In genomic region chrX:150201841-150202240, GRCh38 we compare ENCODE assay signal across 24 cellular contexts.
"Had no signal": no experiment of that assay in that cellular context is flagged by ENCODE, and none has a peak within 500 bp of the region (broad histone marks: within the 10 kb centered on the region; RNA-seq: fewer than 3 reads in every experiment).

No MANE protein-coding gene starts in this region.

- H3K27me3 Mint-ChIP-seq: activated CD4-positive, alpha-beta T cell treated with anti-CD3 and anti-CD28 coated beads, Interleukin-2, amount 10 ng/mL, durations not matched to agents 7 days and 5 days; activated naive CD4-positive, alpha-beta T cell treated with anti-CD3 and anti-CD28 coated beads, Interleukin-2, amount 10 ng/mL, durations not matched to agents 7 days and 5 days; activated naive CD8-positive, alpha-beta T cell treated with anti-CD3 and anti-CD28 coated beads, Interleukin-2, amount 50 U/mL, for 24 hours; progenitor cell of endocrine pancreas had no signal

- H3K4me1 Mint-ChIP-seq: activated naive CD4-positive, alpha-beta T cell treated with anti-CD3 and anti-CD28 coated beads, Interleukin-2, amount 10 ng/mL, durations not matched to agents 7 days and 5 days; nephron progenitor cell had no signal

- H3K27me3 ChIP-seq: esophagus muscularis mucosa, foreskin keratinocyte, hepatocyte, tibial artery had no signal

- H3K4me3 ChIP-seq: breast epithelium, esophagus muscularis mucosa, hepatocyte, lung, tibial artery had no signal

- H3K27ac Mint-ChIP-seq: activated CD4-positive, alpha-beta T cell treated with anti-CD3 and anti-CD28 coated beads, Interleukin-2, amount 10 ng/mL, durations not matched to agents 7 days and 5 days; activated CD8-positive, alpha-beta T cell treated with anti-CD3 and anti-CD28 coated beads, Interleukin-2, amount 10 ng/mL, durations not matched to agents 7 days and 5 days; activated naive CD4-positive, alpha-beta T cell treated with anti-CD3 and anti-CD28 coated beads, Interleukin-2, amount 10 ng/mL, durations not matched to agents 7 days and 5 days; activated T-cell treated with anti-CD3 and anti-CD28 coated beads, Interleukin-2, amount 50 U/mL, for 24 hours; activated T-helper 2 cell treated with anti-CD3 and anti-CD28 coated beads, Interferon-gamma antibody, Interleukin-2, Interleukin-4, amounts not matched to agents 10 μg/mL and 5 μg/mL and 100 μg/mL, durations not matched to agents 14 hours and 24 hours and 36 hours; nephron progenitor cell; progenitor cell of endocrine pancreas had no signal

- H3K36me3 Mint-ChIP-seq: activated naive CD4-positive, alpha-beta T cell treated with anti-CD3 and anti-CD28 coated beads, Interleukin-2, amount 10 ng/mL, durations not matched to agents 7 days and 5 days had no signal

- H3K79me2 ChIP-seq: hepatocyte had no signal

- FAIRE-seq: urothelium cell line had no signal

- H3K4me2 ChIP-seq: hepatocyte had no signal

- DNase-seq: activated CD4-positive, alpha-beta T cell treated with anti-CD3 and anti-CD28 coated beads, Interleukin-2, amount 10 ng/mL, durations not matched to agents 7 days and 5 days; activated CD8-positive, alpha-beta T cell treated with anti-CD3 and anti-CD28 coated beads, Interleukin-2, amount 10 ng/mL, durations not matched to agents 7 days and 5 days; activated naive CD4-positive, alpha-beta T cell treated with anti-CD3 and anti-CD28 coated beads, Interleukin-2, amount 10 ng/mL, durations not matched to agents 7 days and 5 days; activated naive CD8-positive, alpha-beta T cell treated with anti-CD3 and anti-CD28 coated beads, Interleukin-2, amount 50 U/mL, for 24 hours; activated T-cell treated with anti-CD3 and anti-CD28 coated beads, Interleukin-2, amount 50 U/mL, for 24 hours; anterior cingulate cortex; cerebellar nuclear complex; effector CD4-positive, alpha-beta T cell; foreskin keratinocyte; left cardiac atrium; midbrain; nephron progenitor cell; occipital lobe; stimulated activated CD8-positive, alpha-beta memory T cell treated with anti-CD3 and anti-CD28 coated beads, Interleukin-4, amount 100 ng/mL, for 48 hours; stimulated activated naive CD4-positive, alpha-beta T cell treated with Interleukin-2 at 50 U/mL for 16 hours; T1000; tibial artery had no signal

- ATAC-seq: activated CD8-positive, alpha-beta T cell treated with anti-CD3 and anti-CD28 coated beads, Interleukin-2, amount 10 ng/mL, durations not matched to agents 7 days and 5 days had no signal

- H3K4me3 Mint-ChIP-seq: activated CD4-positive, alpha-beta T cell treated with anti-CD3 and anti-CD28 coated beads, Interleukin-2, amount 10 ng/mL, durations not matched to agents 7 days and 5 days; activated CD8-positive, alpha-beta T cell treated with anti-CD3 and anti-CD28 coated beads, Interleukin-2, amount 10 ng/mL, durations not matched to agents 7 days and 5 days; activated naive CD4-positive, alpha-beta T cell treated with anti-CD3 and anti-CD28 coated beads, Interleukin-2, amount 10 ng/mL, durations not matched to agents 7 days and 5 days; activated naive CD8-positive, alpha-beta T cell treated with anti-CD3 and anti-CD28 coated beads, Interleukin-2, amount 50 U/mL, for 24 hours; activated T-cell treated with anti-CD3 and anti-CD28 coated beads, Interleukin-2, amount 50 U/mL, for 24 hours; nephron progenitor cell had no signal

- H3K9me3 ChIP-seq: breast epithelium, esophagus muscularis mucosa, tibial artery had no signal

- H3K9me3 Mint-ChIP-seq: activated CD4-positive, alpha-beta T cell treated with anti-CD3 and anti-CD28 coated beads, Interleukin-2, amount 10 ng/mL, durations not matched to agents 7 days and 5 days; activated naive CD4-positive, alpha-beta T cell treated with anti-CD3 and anti-CD28 coated beads, Interleukin-2, amount 10 ng/mL, durations not matched to agents 7 days and 5 days; activated naive CD8-positive, alpha-beta T cell treated with anti-CD3 and anti-CD28 coated beads, Interleukin-2, amount 50 U/mL, for 24 hours; activated T-cell treated with anti-CD3 and anti-CD28 coated beads, Interleukin-2, amount 50 U/mL, for 24 hours; activated T-helper 2 cell treated with anti-CD3 and anti-CD28 coated beads, Interferon-gamma antibody, Interleukin-2, Interleukin-4, amounts not matched to agents 10 μg/mL and 5 μg/mL and 100 μg/mL, durations not matched to agents 14 hours and 24 hours and 36 hours had no signal

- H3K36me3 ChIP-seq: breast epithelium, esophagus muscularis mucosa, tibial artery had no signal

- H3K4me1 ChIP-seq: breast epithelium had no signal

- H3K27ac ChIP-seq: foreskin keratinocyte had no signal

- H2AFZ ChIP-seq: hepatocyte had no signal
